ENCODE assay signal across 29 cellular contexts in the genomic region with DNA sequence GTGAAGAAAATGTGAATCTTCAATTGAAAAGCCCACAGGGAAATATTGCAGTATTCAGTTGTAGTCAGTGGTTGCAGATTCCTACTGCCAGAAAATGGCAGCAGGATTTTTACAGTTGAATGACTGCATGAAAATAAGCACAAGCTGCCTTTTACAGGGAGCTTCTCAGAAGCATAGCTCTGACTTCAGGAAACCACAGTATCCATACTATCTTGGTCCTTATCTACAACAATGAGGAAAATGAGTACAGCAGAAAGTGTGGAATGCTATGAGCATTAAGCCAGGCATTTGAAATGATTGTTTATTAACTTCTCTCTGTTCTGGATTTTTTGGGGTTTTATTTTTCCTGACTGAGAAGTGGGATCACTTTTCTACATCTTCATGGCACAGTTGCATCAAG. TPM values are rescaled to one million over a fixed set of nuclear protein-coding genes. Genes with fewer than 3 reads are reported as not detected.
A peak's percentile ranks its signal among the peaks of the same experiment; 100 is the strongest.
DNase-seq lines count a peak whose midpoint lies in the region; ATAC-seq and TF ChIP-seq lines count a peak whose summit lies in the region.
"Had no signal": no experiment of that assay in that cellular context is flagged by ENCODE, and none has a peak within 500 bp of the region (broad histone marks: within the 10 kb centered on the region; RNA-seq: fewer than 3 reads in every experiment).

No MANE protein-coding gene starts in this region.

- H3K4me1 Mint-ChIP-seq in endothelial cell (ENCODE audit: unreplicated experiment): peaks cover 2% of the 10 kb centered on the region
- H3K4me1 Mint-ChIP-seq: activated CD4-positive, alpha-beta T cell treated with anti-CD3 and anti-CD28 coated beads for 36 hours; activated CD8-positive, alpha-beta memory T cell treated with anti-CD3 and anti-CD28 coated beads, Interleukin-2, amount 10 ng/mL, durations not matched to agents 7 days and 5 days; activated naive CD4-positive, alpha-beta T cell treated with anti-CD3 and anti-CD28 coated beads, Interleukin-2, amount 10 ng/mL, durations not matched to agents 7 days and 5 days; natural killer cell; T-cell had no signal

- H3K27ac ChIP-seq in AG04450 (ENCODE audit: low read depth, low read length) (peak overlapping the region; percentile 24), brain microvascular endothelial cell (peak overlapping the region; percentile 24), OCI-LY7 (ENCODE audit: low read depth, low read length, poor library complexity, severe bottlenecking) (no peak overlapping the region)
- H3K27ac ChIP-seq: esophagus squamous epithelium, KMS-11, left ventricle myocardium inferior, ovary, SJCRH30 had no signal

- H4K20me1 ChIP-seq in OCI-LY7 (ENCODE audit: insufficient read depth, low read length): no peaks in the 10 kb centered on the region

- in situ Hi-C loops in brain microvascular endothelial cell (cut with HindIII; ENCODE audit: low pct_ligation_motif_present, low sequenced_read_pairs): no loop called here

- no peaks in the 10 kb centered on the region for H3K9me2 ChIP-seq in OCI-LY7 (ENCODE audit: insufficient read depth, low read length)

- H3K27me3 Mint-ChIP-seq in endothelial cell (ENCODE audit: unreplicated experiment): peaks cover 1% of the 10 kb centered on the region
- H3K27me3 Mint-ChIP-seq: activated CD4-positive, alpha-beta T cell treated with anti-CD3 and anti-CD28 coated beads for 36 hours; activated CD8-positive, alpha-beta memory T cell treated with anti-CD3 and anti-CD28 coated beads, Interleukin-2, amount 10 ng/mL, durations not matched to agents 7 days and 5 days; activated naive CD4-positive, alpha-beta T cell treated with anti-CD3 and anti-CD28 coated beads, Interleukin-2, amount 10 ng/mL, durations not matched to agents 7 days and 5 days; CD4-positive, alpha-beta T cell had no signal

- POLR2A ChIA-PET in AG04450 (lab: Yijun Ruan, JAX): interaction anchor here (1.0 kb wide), 1 partner anchor 34 kb away, joined by 6 read pairs; a partner anchor contains a TSS
- POLR2A ChIA-PET in OCI-LY7 (lab: Charles Lee): no interaction called here

- H3K9me3 ChIP-seq in AG04450 (ENCODE audit: control insufficient read depth, insufficient read depth, low read length) (no peaks in the 10 kb centered on the region), OCI-LY7 (ENCODE audit: low read length) (no peaks in the 10 kb centered on the region)
- H3K9me3 ChIP-seq: esophagus squamous epithelium, left ventricle myocardium inferior, ovary, SJCRH30 had no signal

- H3K4me3 ChIP-seq in AG04450 (ENCODE audit: low read depth, low read length) (no peak overlapping the region), brain microvascular endothelial cell (ENCODE audit: low read depth, low read length) (no peak overlapping the region), kidney epithelial cell (ENCODE audit: low read depth, low read length) (no peak overlapping the region), OCI-LY7 (ENCODE audit: low read depth, low read length, poor library complexity, severe bottlenecking) (no peak overlapping the region)
- H3K4me3 ChIP-seq: esophagus squamous epithelium, left ventricle myocardium inferior, ovary, SJCRH30 had no signal

- no peak overlapping the region for H3K4me3 Mint-ChIP-seq in endothelial cell (ENCODE audit: unreplicated experiment)
- H3K4me3 Mint-ChIP-seq: activated CD4-positive, alpha-beta T cell treated with anti-CD3 and anti-CD28 coated beads for 36 hours; activated CD8-positive, alpha-beta memory T cell treated with anti-CD3 and anti-CD28 coated beads, Interleukin-2, amount 10 ng/mL, durations not matched to agents 7 days and 5 days; activated naive CD4-positive, alpha-beta T cell treated with anti-CD3 and anti-CD28 coated beads, Interleukin-2, amount 10 ng/mL, durations not matched to agents 7 days and 5 days; CD4-positive, alpha-beta T cell; natural killer cell; T-cell had no signal

- H3K36me3 ChIP-seq in brain microvascular endothelial cell (replicated peaks) (no peaks in the 10 kb centered on the region), kidney epithelial cell (ENCODE audit: control insufficient read depth, insufficient read depth, low read length) (no peaks in the 10 kb centered on the region), OCI-LY7 (ENCODE audit: insufficient read depth, low read length) (no peaks in the 10 kb centered on the region)
- H3K36me3 ChIP-seq: esophagus squamous epithelium, left ventricle myocardium inferior, ovary, SJCRH30 had no signal

- CTCF ChIA-PET in AG04450 (lab: Charles Lee): no interaction called here
- CTCF ChIA-PET in OCI-LY7 (lab: Charles Lee; ENCODE audit: unreplicated experiment): no interaction called here

- H2AFZ ChIP-seq in OCI-LY7 (ENCODE audit: low read length): no peak overlapping the region

- no peaks in the 10 kb centered on the region for H3K4me1 ChIP-seq in OCI-LY7 (ENCODE audit: insufficient read depth, low read length, poor library complexity, severe bottlenecking)
- H3K4me1 ChIP-seq: esophagus squamous epithelium, left ventricle myocardium inferior, SJCRH30 had no signal

- no peaks in the 10 kb centered on the region for H3K79me2 ChIP-seq in OCI-LY7 (ENCODE audit: insufficient read depth, low read depth, low read length)

- TF ChIP-seq CTCF in AG04450 (IDR thresholded peaks at IDR 0.05; ENCODE audit: low read depth, low read length) (no peak), brain microvascular endothelial cell (IDR thresholded peaks at IDR 0.05; ENCODE audit: low read depth, low read length, missing control alignments) (no peak), kidney epithelial cell (IDR thresholded peaks at IDR 0.05; ENCODE audit: insufficient read depth, low read length, poor library complexity, severe bottlenecking) (no peak), OCI-LY7 (conservative IDR thresholded peaks at IDR 0.05; ENCODE audit: low read length) (no peak), endothelial cell (IDR thresholded peaks at IDR 0.05; ENCODE audit: unreplicated experiment) (no peak)

- DNase-seq in AG04450 (ENCODE audit: low read depth, low spot score): peak; percentile 13
- DNase-seq in GM04503 (ENCODE audit: low read depth): peak; percentile 3
- peak; percentile 62 for DNase-seq in brain microvascular endothelial cell
- DNase-seq in kidney epithelial cell (ENCODE audit: low read depth): peak; percentile 56
- no peak for DNase-seq in OCI-LY7 (ENCODE audit: low spot score)
- no peak for DNase-seq in NCI-H1930 (lab: John Stamatoyannopoulos, UW)
- DNase-seq in endothelial cell (ENCODE audit: low spot score): no peak
- DNase-seq: activated CD4-positive, alpha-beta T cell treated with anti-CD3 and anti-CD28 coated beads for 36 hours; activated CD8-positive, alpha-beta memory T cell treated with anti-CD3 and anti-CD28 coated beads, Interleukin-2, amount 10 ng/mL, durations not matched to agents 7 days and 5 days; activated naive CD4-positive, alpha-beta T cell treated with anti-CD3 and anti-CD28 coated beads, Interleukin-2, amount 10 ng/mL, durations not matched to agents 7 days and 5 days; anterior cingulate cortex; CD4-positive, alpha-beta T cell; cerebellar nuclear complex; effector CD8-positive, alpha-beta T cell; esophagus squamous epithelium; glutamatergic neuron; left ventricle myocardium inferior; midbrain; natural killer cell; NCI-H1092; NCI-H187 treated with DMSO at 0.1 percent for 48 hours; NCI-H345; NCI-H82; ovary; SJCRH30; T-cell had no signal

- H3K27ac Mint-ChIP-seq in endothelial cell (ENCODE audit: unreplicated experiment): no peak overlapping the region
- H3K27ac Mint-ChIP-seq: activated CD4-positive, alpha-beta T cell treated with anti-CD3 and anti-CD28 coated beads for 36 hours; activated CD8-positive, alpha-beta memory T cell treated with anti-CD3 and anti-CD28 coated beads, Interleukin-2, amount 10 ng/mL, durations not matched to agents 7 days and 5 days; activated naive CD4-positive, alpha-beta T cell treated with anti-CD3 and anti-CD28 coated beads, Interleukin-2, amount 10 ng/mL, durations not matched to agents 7 days and 5 days; CD4-positive, alpha-beta T cell; natural killer cell; T-cell had no signal

- no peak for ATAC-seq in GM21390 (IDR thresholded peaks at IDR 0.05; ENCODE audit: unreplicated experiment)
- ATAC-seq: activated CD4-positive, alpha-beta T cell treated with anti-CD3 and anti-CD28 coated beads for 36 hours; activated CD8-positive, alpha-beta memory T cell treated with anti-CD3 and anti-CD28 coated beads, Interleukin-2, amount 10 ng/mL, durations not matched to agents 7 days and 5 days; natural killer cell; sciatic nerve; T-cell had no signal

- intact Hi-C loops in OCI-LY7 (cut with micrococcal nuclease; ENCODE audit: unreplicated experiment): no loop called here

- no peak overlapping the region for H3K4me2 ChIP-seq in OCI-LY7 (ENCODE audit: low read length)
- H3K4me2 ChIP-seq: KMS-11 had no signal

- no TSS peak for BruUV-seq in OCI-LY7 (replicated peaks; lab: Mats Ljungman, UMichigan)

- no peaks in the 10 kb centered on the region for H3K9me3 Mint-ChIP-seq in endothelial cell (ENCODE audit: unreplicated experiment)
- H3K9me3 Mint-ChIP-seq: activated naive CD4-positive, alpha-beta T cell treated with anti-CD3 and anti-CD28 coated beads, Interleukin-2, amount 10 ng/mL, durations not matched to agents 7 days and 5 days; CD4-positive, alpha-beta T cell; T-cell had no signal

- no peaks in the 10 kb centered on the region for H3K36me3 Mint-ChIP-seq in endothelial cell (ENCODE audit: low read depth, unreplicated experiment)
- H3K36me3 Mint-ChIP-seq: activated CD8-positive, alpha-beta memory T cell treated with anti-CD3 and anti-CD28 coated beads, Interleukin-2, amount 10 ng/mL, durations not matched to agents 7 days and 5 days; activated naive CD4-positive, alpha-beta T cell treated with anti-CD3 and anti-CD28 coated beads, Interleukin-2, amount 10 ng/mL, durations not matched to agents 7 days and 5 days; natural killer cell; T-cell had no signal

- H3K27me3 ChIP-seq in AG04450 (ENCODE audit: control insufficient read depth, insufficient read depth, low read length) (no peaks in the 10 kb centered on the region), brain microvascular endothelial cell (replicated peaks) (no peaks in the 10 kb centered on the region), kidney epithelial cell (ENCODE audit: control insufficient read depth, insufficient read depth, low read length) (no peaks in the 10 kb centered on the region)
- H3K27me3 ChIP-seq: ovary, SJCRH30 had no signal

RNA-seq across cellular contexts. Expression of a gene that starts 34.6 kb away (rescaled TPM):
- 28.6 and 39.3 TPM in 2 replicates for polyA plus RNA-seq in AG04450 (2011; rRNA removed)
- polyA minus RNA-seq in AG04450 (2011; rRNA and poly(A)+ RNA removed): 28.5 and 28.7 TPM in 2 replicates
- total RNA-seq in kidney epithelial cell: 13.3 and 17.6 TPM in 2 replicates
- total RNA-seq in OCI-LY7 (2014; rRNA removed; shearing (Covaris generic)): not detected in 2 replicates
- not detected in 2 replicates for total RNA-seq in OCI-LY7 (2022)
- 16.5 TPM for total RNA-seq in endothelial cell (ENCODE audit: unreplicated experiment)
- total RNA-seq: activated CD4-positive, alpha-beta T cell treated with anti-CD3 and anti-CD28 coated beads for 36 hours; activated CD8-positive, alpha-beta memory T cell treated with anti-CD3 and anti-CD28 coated beads, Interleukin-2, amount 10 ng/mL, durations not matched to agents 7 days and 5 days; CD4-positive, alpha-beta T cell; natural killer cell had no signal

Comparison
In these comparisons a context has a peak if more than half of its experiments do, and no peak if none do; other contexts are left out.
1. DNase-seq: peak in AG04450 (single experiment), GM04503 (single experiment), brain microvascular endothelial cell (single experiment) and kidney epithelial cell (single experiment); none in OCI-LY7 (single experiment), NCI-H1930 (0 of 2) and endothelial cell (single experiment).
2. RNA of a gene that starts 34.6 kb away (total RNA-seq): 13.3 to 17.6 TPM in kidney epithelial cell and 16.5 TPM in endothelial cell (single experiment); not detected in OCI-LY7; every median in the first group is over 10 times any median in the second.